Comparison of ENCODE assay signal across 1 cellular context in the genomic region with DNA sequence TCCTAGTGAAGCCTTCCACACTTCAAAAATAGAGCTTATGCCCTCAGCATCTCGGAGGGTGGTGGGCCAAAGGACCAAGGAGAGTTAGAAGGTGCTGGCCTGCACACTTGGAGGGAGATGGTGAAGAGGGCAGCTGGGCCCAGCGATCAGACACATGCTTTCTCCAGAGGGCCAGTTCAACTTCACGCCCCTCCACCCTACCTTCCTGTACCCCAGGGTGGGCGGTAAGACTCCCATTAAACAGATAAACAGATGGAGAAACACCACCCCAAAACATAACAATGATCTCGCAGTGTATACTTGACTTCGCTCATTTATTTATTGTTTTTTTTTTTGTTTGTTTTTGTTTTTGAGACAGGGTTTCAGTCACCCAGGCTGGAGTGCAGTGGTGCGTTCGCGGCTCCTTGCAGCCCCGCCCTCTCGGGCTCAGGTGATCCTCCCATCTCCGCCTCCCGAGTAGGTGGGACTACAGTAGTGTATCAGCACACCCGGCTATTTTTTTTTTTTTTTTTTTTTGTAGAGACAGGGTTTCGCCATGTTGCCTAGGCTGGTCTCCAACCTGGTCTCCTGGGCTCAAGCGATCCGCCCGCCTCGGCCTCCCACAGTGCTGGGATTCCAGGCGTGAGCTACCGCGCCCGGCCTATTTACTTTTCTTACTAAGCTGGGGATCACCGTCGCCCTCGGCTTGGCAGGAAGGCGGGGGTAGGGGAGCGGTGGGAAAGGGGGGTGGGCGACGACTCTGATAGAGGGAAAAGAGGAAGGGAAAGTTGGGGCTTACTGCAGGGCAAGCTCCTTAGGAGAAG.
TF ChIP-seq lines count a peak whose summit lies in the region.

No MANE protein-coding gene starts in this region.

TF ChIP-seq in HEK293, 187 proteins besides CTCF, POLR2A, EP300 and RAD21 (continued from another document and continues in another):
- TF ChIP-seq ZNF362 (tag by site-specific recombination; IDR thresholded peaks at IDR 0.05), result peak; percentile 96
- no peak; the same call in 1 of the 2 replicates for TF ChIP-seq ZXDB (tag by site-specific recombination; IDR thresholded peaks at IDR 0.05)
- no peak for TF ChIP-seq BCL11A (tag by site-specific recombination; IDR thresholded peaks at IDR 0.05; ENCODE audit: low read depth)
- TF ChIP-seq HOXC10 (CRISPR knock-in tag; IDR thresholded peaks at IDR 0.05), result no peak
- TF ChIP-seq ZNF157 (tag by site-specific recombination; IDR thresholded peaks at IDR 0.05), result no peak
- no peak for TF ChIP-seq SCRT2 (tag by site-specific recombination; IDR thresholded peaks at IDR 0.05)
- TF ChIP-seq, protein P1, sequence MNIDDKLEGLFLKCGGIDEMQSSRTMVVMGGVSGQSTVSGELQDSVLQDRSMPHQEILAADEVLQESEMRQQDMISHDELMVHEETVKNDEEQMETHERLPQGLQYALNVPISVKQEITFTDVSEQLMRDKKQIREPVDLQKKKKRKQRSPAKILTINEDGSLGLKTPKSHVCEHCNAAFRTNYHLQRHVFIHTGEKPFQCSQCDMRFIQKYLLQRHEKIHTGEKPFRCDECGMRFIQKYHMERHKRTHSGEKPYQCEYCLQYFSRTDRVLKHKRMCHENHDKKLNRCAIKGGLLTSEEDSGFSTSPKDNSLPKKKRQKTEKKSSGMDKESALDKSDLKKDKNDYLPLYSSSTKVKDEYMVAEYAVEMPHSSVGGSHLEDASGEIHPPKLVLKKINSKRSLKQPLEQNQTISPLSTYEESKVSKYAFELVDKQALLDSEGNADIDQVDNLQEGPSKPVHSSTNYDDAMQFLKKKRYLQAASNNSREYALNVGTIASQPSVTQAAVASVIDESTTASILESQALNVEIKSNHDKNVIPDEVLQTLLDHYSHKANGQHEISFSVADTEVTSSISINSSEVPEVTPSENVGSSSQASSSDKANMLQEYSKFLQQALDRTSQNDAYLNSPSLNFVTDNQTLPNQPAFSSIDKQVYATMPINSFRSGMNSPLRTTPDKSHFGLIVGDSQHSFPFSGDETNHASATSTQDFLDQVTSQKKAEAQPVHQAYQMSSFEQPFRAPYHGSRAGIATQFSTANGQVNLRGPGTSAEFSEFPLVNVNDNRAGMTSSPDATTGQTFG (tag by site-specific recombination; IDR thresholded peaks at IDR 0.05; ENCODE audit: borderline replicate concordance), result no peak
- TF ChIP-seq ZNF121 (tag by site-specific recombination; IDR thresholded peaks at IDR 0.05), result no peak
- no peak for TF ChIP-seq ZNF426 (tag by site-specific recombination; IDR thresholded peaks at IDR 0.05)
- TF ChIP-seq ZEB2 (tag by site-specific recombination; IDR thresholded peaks at IDR 0.05), result no peak
- no peak for TF ChIP-seq ZNF664 (tag by site-specific recombination; IDR thresholded peaks at IDR 0.05)
- TF ChIP-seq ZNF529 (tag by site-specific recombination; IDR thresholded peaks at IDR 0.05; ENCODE audit: insufficient replicate concordance), result no peak
- TF ChIP-seq, protein P2, sequence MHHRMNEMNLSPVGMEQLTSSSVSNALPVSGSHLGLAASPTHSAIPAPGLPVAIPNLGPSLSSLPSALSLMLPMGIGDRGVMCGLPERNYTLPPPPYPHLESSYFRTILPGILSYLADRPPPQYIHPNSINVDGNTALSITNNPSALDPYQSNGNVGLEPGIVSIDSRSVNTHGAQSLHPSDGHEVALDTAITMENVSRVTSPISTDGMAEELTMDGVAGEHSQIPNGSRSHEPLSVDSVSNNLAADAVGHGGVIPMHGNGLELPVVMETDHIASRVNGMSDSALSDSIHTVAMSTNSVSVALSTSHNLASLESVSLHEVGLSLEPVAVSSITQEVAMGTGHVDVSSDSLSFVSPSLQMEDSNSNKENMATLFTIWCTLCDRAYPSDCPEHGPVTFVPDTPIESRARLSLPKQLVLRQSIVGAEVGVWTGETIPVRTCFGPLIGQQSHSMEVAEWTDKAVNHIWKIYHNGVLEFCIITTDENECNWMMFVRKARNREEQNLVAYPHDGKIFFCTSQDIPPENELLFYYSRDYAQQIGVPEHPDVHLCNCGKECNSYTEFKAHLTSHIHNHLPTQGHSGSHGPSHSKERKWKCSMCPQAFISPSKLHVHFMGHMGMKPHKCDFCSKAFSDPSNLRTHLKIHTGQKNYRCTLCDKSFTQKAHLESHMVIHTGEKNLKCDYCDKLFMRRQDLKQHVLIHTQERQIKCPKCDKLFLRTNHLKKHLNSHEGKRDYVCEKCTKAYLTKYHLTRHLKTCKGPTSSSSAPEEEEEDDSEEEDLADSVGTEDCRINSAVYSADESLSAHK (tag by site-specific recombination; IDR thresholded peaks at IDR 0.05), result no peak
- TF ChIP-seq OSR2 (tag by site-specific recombination; IDR thresholded peaks at IDR 0.05), result no peak
- no peak for TF ChIP-seq PBX3 (CRISPR knock-in tag; IDR thresholded peaks at IDR 0.05)
- no peak for TF ChIP-seq ZNF791 (tag by site-specific recombination; IDR thresholded peaks at IDR 0.05)
- no peak for TF ChIP-seq TCF7L2 (IDR thresholded peaks at IDR 0.05; ENCODE audit: borderline replicate concordance, low read depth, low read length)
- TF ChIP-seq, protein P3, sequence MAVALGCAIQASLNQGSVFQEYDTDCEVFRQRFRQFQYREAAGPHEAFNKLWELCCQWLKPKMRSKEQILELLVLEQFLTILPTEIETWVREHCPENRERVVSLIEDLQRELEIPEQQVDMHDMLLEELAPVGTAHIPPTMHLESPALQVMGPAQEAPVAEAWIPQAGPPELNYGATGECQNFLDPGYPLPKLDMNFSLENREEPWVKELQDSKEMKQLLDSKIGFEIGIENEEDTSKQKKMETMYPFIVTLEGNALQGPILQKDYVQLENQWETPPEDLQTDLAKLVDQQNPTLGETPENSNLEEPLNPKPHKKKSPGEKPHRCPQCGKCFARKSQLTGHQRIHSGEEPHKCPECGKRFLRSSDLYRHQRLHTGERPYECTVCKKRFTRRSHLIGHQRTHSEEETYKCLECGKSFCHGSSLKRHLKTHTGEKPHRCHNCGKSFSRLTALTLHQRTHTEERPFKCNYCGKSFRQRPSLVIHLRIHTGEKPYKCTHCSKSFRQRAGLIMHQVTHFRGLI (tag by site-specific recombination; IDR thresholded peaks at IDR 0.05), result no peak
- TF ChIP-seq GLI4 (tag by site-specific recombination; IDR thresholded peaks at IDR 0.05), result no peak
- no peak for TF ChIP-seq ZNF518A (tag by site-specific recombination; conservative IDR thresholded peaks at IDR 0.05; ENCODE audit: low read depth)
- TF ChIP-seq REPIN1 (tag by site-specific recombination; IDR thresholded peaks at IDR 0.05; ENCODE audit: low read depth), result no peak
- TF ChIP-seq ZNF76 (tag by site-specific recombination; IDR thresholded peaks at IDR 0.05; ENCODE audit: borderline replicate concordance, low read depth), result no peak
- TF ChIP-seq ZNF654 (tag by site-specific recombination; IDR thresholded peaks at IDR 0.05; ENCODE audit: low read depth), result no peak
- TF ChIP-seq ZNF223 (tag by site-specific recombination; IDR thresholded peaks at IDR 0.05), result no peak
- TF ChIP-seq ZBTB20 (tag by site-specific recombination; IDR thresholded peaks at IDR 0.05), result no peak; the same call in 1 of the 2 replicates
- TF ChIP-seq ZNF830 (tag by site-specific recombination; IDR thresholded peaks at IDR 0.05; ENCODE audit: low read depth), result no peak
- TF ChIP-seq, protein P4, sequence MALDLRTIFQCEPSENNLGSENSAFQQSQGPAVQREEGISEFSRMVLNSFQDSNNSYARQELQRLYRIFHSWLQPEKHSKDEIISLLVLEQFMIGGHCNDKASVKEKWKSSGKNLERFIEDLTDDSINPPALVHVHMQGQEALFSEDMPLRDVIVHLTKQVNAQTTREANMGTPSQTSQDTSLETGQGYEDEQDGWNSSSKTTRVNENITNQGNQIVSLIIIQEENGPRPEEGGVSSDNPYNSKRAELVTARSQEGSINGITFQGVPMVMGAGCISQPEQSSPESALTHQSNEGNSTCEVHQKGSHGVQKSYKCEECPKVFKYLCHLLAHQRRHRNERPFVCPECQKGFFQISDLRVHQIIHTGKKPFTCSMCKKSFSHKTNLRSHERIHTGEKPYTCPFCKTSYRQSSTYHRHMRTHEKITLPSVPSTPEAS (tag by site-specific recombination; IDR thresholded peaks at IDR 0.05), result no peak
- no peak for TF ChIP-seq ZNF624 (tag by site-specific recombination; IDR thresholded peaks at IDR 0.05)
- no peak for TF ChIP-seq ZNF548 (tag by site-specific recombination; IDR thresholded peaks at IDR 0.05)
- TF ChIP-seq ZNF341 (tag by site-specific recombination; IDR thresholded peaks at IDR 0.05; ENCODE audit: low read depth), result no peak
- TF ChIP-seq ZNF776 (tag by site-specific recombination; IDR thresholded peaks at IDR 0.05; ENCODE audit: borderline replicate concordance), result no peak
- no peak for TF ChIP-seq ZFP69B (tag by site-specific recombination; IDR thresholded peaks at IDR 0.05)
- TF ChIP-seq ZNF530 (tag by site-specific recombination; IDR thresholded peaks at IDR 0.05; ENCODE audit: low read depth), result no peak
- TF ChIP-seq, protein P5, sequence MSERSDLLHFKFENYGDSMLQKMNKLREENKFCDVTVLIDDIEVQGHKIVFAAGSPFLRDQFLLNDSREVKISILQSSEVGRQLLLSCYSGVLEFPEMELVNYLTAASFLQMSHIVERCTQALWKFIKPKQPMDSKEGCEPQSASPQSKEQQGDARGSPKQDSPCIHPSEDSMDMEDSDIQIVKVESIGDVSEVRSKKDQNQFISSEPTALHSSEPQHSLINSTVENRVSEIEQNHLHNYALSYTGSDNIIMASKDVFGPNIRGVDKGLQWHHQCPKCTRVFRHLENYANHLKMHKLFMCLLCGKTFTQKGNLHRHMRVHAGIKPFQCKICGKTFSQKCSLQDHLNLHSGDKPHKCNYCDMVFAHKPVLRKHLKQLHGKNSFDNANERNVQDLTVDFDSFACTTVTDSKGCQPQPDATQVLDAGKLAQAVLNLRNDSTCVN (tag by site-specific recombination; optimal IDR thresholded peaks at IDR 0.05), result no peak
- TF ChIP-seq SETDB1 (IDR thresholded peaks at IDR 0.05; ENCODE audit: insufficient read length, low read length), result no peak
- no peak for TF ChIP-seq ZBTB11 (tag by site-specific recombination; conservative IDR thresholded peaks at IDR 0.05; ENCODE audit: low read depth)
